ENCODE assay signal across 21 cellular contexts in the genomic region with DNA sequence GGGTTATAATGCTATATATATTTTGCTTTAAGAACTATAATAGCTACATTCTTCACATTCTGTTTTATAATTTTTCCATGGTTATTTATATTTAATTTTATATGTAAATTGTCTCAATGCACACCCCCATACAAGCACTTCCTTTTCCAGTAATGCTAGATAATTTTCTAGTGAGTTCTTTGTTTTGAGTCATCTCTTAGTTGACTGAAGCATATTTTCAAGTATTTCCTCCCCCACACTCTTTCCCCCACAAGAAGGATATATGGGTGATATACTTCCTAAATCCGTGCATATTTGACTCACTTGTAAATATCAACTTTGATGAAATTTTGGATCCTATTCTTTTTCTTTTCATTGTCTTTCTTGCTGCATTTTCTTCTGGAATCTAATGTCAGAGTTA.
"Had no signal": no experiment of that assay in that cellular context is flagged by ENCODE, and none has a peak within 500 bp of the region (broad histone marks: within the 10 kb centered on the region; RNA-seq: fewer than 3 reads in every experiment).

No MANE protein-coding gene starts in this region.

- H3K27ac ChIP-seq: coronary artery, heart right ventricle, left ventricle myocardium inferior, right lobe of liver, skin epidermis, upper lobe of left lung, vagina, WERI-Rb-1 had no signal

- H3K4me3 ChIP-seq: coronary artery, heart right ventricle, left ventricle myocardium inferior, lung, mucosa of descending colon, right lobe of liver, skin epidermis, upper lobe of left lung, vagina had no signal

- H3K9me3 ChIP-seq: heart right ventricle, left ventricle myocardium inferior, mucosa of descending colon, right lobe of liver, upper lobe of left lung, vagina had no signal

- H3K36me3 ChIP-seq: heart right ventricle, left ventricle myocardium inferior, right lobe of liver, upper lobe of left lung, vagina, WERI-Rb-1 had no signal

- DNase-seq: activated CD4-positive, alpha-beta T cell treated with anti-CD3 and anti-CD28 coated beads for 48 hours; activated CD4-positive, alpha-beta T cell treated with anti-CD3 and anti-CD28 coated beads, Interleukin-2, amount 50 U/mL, for 48 hours; activated naive CD8-positive, alpha-beta T cell treated with anti-CD3 and anti-CD28 coated beads, Interleukin-2, amount 50 U/mL, for 24 hours; activated T-cell treated with anti-CD3 and anti-CD28 coated beads, Interleukin-2, amount 50 U/mL, for 48 hours; effector memory CD8-positive, alpha-beta T cell; erythroblast; foreskin melanocyte; heart right ventricle; left ventricle myocardium inferior; mucosa of descending colon; right lobe of liver; stimulated activated CD4-positive, alpha-beta T cell treated with anti-CD3 and anti-CD28 coated beads, Interleukin-4, amount 100 ng/mL, for 24 hours; stimulated activated CD8-positive, alpha-beta memory T cell treated with anti-CD3 and anti-CD28 coated beads, Interleukin-4, amount 100 ng/mL, for 48 hours; stimulated activated naive CD8-positive, alpha-beta T cell treated with anti-CD3 and anti-CD28 coated beads, Interleukin-15, amount 100 ng/mL, for 72 hours; substantia nigra; upper lobe of left lung; WERI-Rb-1 had no signal

- H3K4me1 ChIP-seq: heart right ventricle, left ventricle myocardium inferior, right lobe of liver, upper lobe of left lung, vagina had no signal

- H3K27me3 ChIP-seq: upper lobe of left lung, vagina had no signal
